In the genomic region with DNA sequence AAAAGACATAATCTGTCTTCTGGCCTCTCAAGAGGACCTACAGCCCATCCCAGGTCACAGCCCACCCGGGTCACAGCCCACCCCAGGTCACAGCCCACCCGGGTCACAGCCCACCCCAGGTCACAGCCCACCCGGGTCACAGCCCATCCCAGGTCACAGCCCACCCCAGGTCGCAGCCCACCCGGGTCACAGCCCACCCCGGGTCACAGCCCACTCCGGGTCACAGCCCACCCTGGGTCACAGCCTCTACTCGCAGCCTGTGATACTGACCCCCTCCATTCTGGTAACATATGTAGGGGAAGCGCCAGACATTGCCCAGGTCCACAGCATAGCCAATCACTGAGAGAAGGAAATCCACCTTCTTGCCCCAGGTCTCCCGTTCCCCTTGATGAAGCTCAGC, we compare ENCODE assay signal across 35 cellular contexts. TPM values are rescaled to one million over a fixed set of nuclear protein-coding genes. Genes with fewer than 3 reads are reported as not detected.
"Had no signal": no experiment of that assay in that cellular context is flagged by ENCODE, and none has a peak within 500 bp of the region (broad histone marks: within the 10 kb centered on the region; RNA-seq: fewer than 3 reads in every experiment).

No MANE protein-coding gene starts in this region.

- H3K4me3 Mint-ChIP-seq: activated B cell treated with CpG ODN at 0.5 μM for 24 hours; activated CD4-positive, alpha-beta memory T cell treated with anti-CD3 and anti-CD28 coated beads for 36 hours; activated CD4-positive, alpha-beta T cell treated with anti-CD3 and anti-CD28 coated beads, Interleukin-2, amount 10 ng/mL, durations not matched to agents 24 days and 14 days; activated CD8-positive, alpha-beta T cell treated with anti-CD3 and anti-CD28 coated beads for 36 hours; activated naive CD4-positive, alpha-beta T cell treated with anti-CD3 and anti-CD28 coated beads for 36 hours; activated naive CD8-positive, alpha-beta T cell treated with anti-CD3 and anti-CD28 coated beads for 36 hours; activated T-cell treated with anti-CD3 and anti-CD28 coated beads, Interleukin-2, amount 50 U/mL, for 4 hours; activated T-cell treated with anti-CD3 and anti-CD28 coated beads, Interleukin-2, amount 50 U/mL, for 72 hours; activated T-helper 1 cell treated with anti-CD3 and anti-CD28 coated beads, Interleukin-12 subunit alpha, Interleukin-12 subunit beta, Interleukin-2, Interleukin-4 antibody, amounts not matched to agents 30 ng/mL and 10 ng/mL and 1 ng/mL, durations not matched to agents 14 hours and 24 hours and 36 hours; activated T-helper 17 cell treated with anti-CD3 and anti-CD28 coated beads, Interleukin-2, amount 50 U/mL, for 72 hours; T-helper 1 cell treated with Interleukin-12 subunit alpha and Interleukin-12 subunit beta and Interleukin-4 antibody, amounts not matched to agents 30 μg/mL and 1 μg/mL, for 36 hours; T-helper 2 cell treated with Interferon-gamma antibody and Interleukin-4, amounts not matched to agents 5 μg/mL and 100 μg/mL, for 36 hours had no signal

- H3K9me3 Mint-ChIP-seq: activated B cell treated with CpG ODN at 0.5 μM for 24 hours; activated CD4-positive, alpha-beta memory T cell treated with anti-CD3 and anti-CD28 coated beads for 36 hours; activated CD4-positive, alpha-beta T cell treated with anti-CD3 and anti-CD28 coated beads, Interleukin-2, amount 10 ng/mL, durations not matched to agents 24 days and 14 days; activated CD8-positive, alpha-beta T cell treated with anti-CD3 and anti-CD28 coated beads for 36 hours; activated naive CD4-positive, alpha-beta T cell treated with anti-CD3 and anti-CD28 coated beads for 36 hours; activated naive CD4-positive, alpha-beta T cell treated with anti-CD3 and anti-CD28 coated beads, Interleukin-2, amount 50 U/mL, for 72 hours; activated naive CD8-positive, alpha-beta T cell treated with anti-CD3 and anti-CD28 coated beads for 36 hours; activated T-cell treated with anti-CD3 and anti-CD28 coated beads, Interleukin-2, amount 50 U/mL, for 4 hours; activated T-cell treated with anti-CD3 and anti-CD28 coated beads, Interleukin-2, amount 50 U/mL, for 72 hours; activated T-helper 1 cell treated with anti-CD3 and anti-CD28 coated beads, Interleukin-12 subunit alpha, Interleukin-12 subunit beta, Interleukin-2, Interleukin-4 antibody, amounts not matched to agents 30 ng/mL and 10 ng/mL and 1 ng/mL, durations not matched to agents 14 hours and 24 hours and 36 hours; activated T-helper 17 cell treated with anti-CD3 and anti-CD28 coated beads, Interleukin-2, amount 50 U/mL, for 72 hours; T-helper 1 cell treated with Interleukin-12 subunit alpha and Interleukin-12 subunit beta and Interleukin-4 antibody, amounts not matched to agents 30 μg/mL and 1 μg/mL, for 36 hours; T-helper 2 cell treated with Interferon-gamma antibody and Interleukin-4, amounts not matched to agents 5 μg/mL and 100 μg/mL, for 36 hours had no signal

- DNase-seq: activated B cell treated with CpG ODN at 0.5 μM for 24 hours; activated CD4-positive, alpha-beta memory T cell treated with anti-CD3 and anti-CD28 coated beads for 36 hours; activated CD4-positive, alpha-beta T cell treated with anti-CD3 and anti-CD28 coated beads for 4 hours; activated CD4-positive, alpha-beta T cell treated with anti-CD3 and anti-CD28 coated beads, Interleukin-2, amount 10 ng/mL, durations not matched to agents 24 days and 14 days; activated CD4-positive, alpha-beta T cell treated with anti-CD3 and anti-CD28 coated beads, Interleukin-2, amount 50 U/mL, for 1 hour; activated CD4-positive, alpha-beta T cell treated with anti-CD3 and anti-CD28 coated beads, Interleukin-2, amount 50 U/mL, for 4 hours; activated CD4-positive, CD25-positive, alpha-beta regulatory T cell treated with anti-CD3 and anti-CD28 coated beads, Interleukin-2, amount 50 U/mL, for 72 hours; activated CD8-positive, alpha-beta memory T cell treated with anti-CD3 and anti-CD28 coated beads, Interleukin-2, amount 50 U/mL, for 4 hours; activated CD8-positive, alpha-beta T cell treated with anti-CD3 and anti-CD28 coated beads for 36 hours; activated gamma-delta T cell treated with Interleukin-2 at 50 U/mL for 16 hours; activated naive CD4-positive, alpha-beta T cell; activated naive CD4-positive, alpha-beta T cell treated with anti-CD3 and anti-CD28 coated beads for 36 hours; activated naive CD4-positive, alpha-beta T cell treated with anti-CD3 and anti-CD28 coated beads, Interleukin-2, amount 50 U/mL, for 16 hours; activated naive CD8-positive, alpha-beta T cell treated with anti-CD3 and anti-CD28 coated beads for 36 hours; activated T-cell treated with anti-CD3 and anti-CD28 coated beads for 4 hours; activated T-cell treated with anti-CD3 and anti-CD28 coated beads, Interleukin-2, amount 50 U/mL, for 1 hour; activated T-cell treated with anti-CD3 and anti-CD28 coated beads, Interleukin-2, amount 50 U/mL, for 4 hours; activated T-cell treated with anti-CD3 and anti-CD28 coated beads, Interleukin-2, amount 50 U/mL, for 72 hours; adrenal gland; amniotic stem cell; body of pancreas; brain microvascular endothelial cell; central memory CD4-positive, alpha-beta T cell; T-helper 1 cell; T-helper 2 cell; T-helper 9 cell had no signal

- H3K27ac ChIP-seq: adrenal gland, body of pancreas, brain microvascular endothelial cell, breast epithelium, VCaP had no signal

- H3K27me3 Mint-ChIP-seq: activated B cell treated with CpG ODN at 0.5 μM for 24 hours; activated CD4-positive, alpha-beta memory T cell treated with anti-CD3 and anti-CD28 coated beads for 36 hours; activated CD8-positive, alpha-beta T cell treated with anti-CD3 and anti-CD28 coated beads for 36 hours; activated naive CD8-positive, alpha-beta T cell treated with anti-CD3 and anti-CD28 coated beads for 36 hours had no signal

- H3K36me3 ChIP-seq: adrenal gland, brain microvascular endothelial cell, breast epithelium had no signal

- H3K4me3 ChIP-seq: adrenal gland, body of pancreas, breast epithelium had no signal

- FAIRE-seq: astrocyte, TTC549 had no signal

- ATAC-seq: activated CD8-positive, alpha-beta T cell treated with anti-CD3 and anti-CD28 coated beads for 36 hours; activated naive CD4-positive, alpha-beta T cell treated with anti-CD3 and anti-CD28 coated beads, Interleukin-2, amount 50 U/mL, for 72 hours; activated T-cell treated with anti-CD3 and anti-CD28 coated beads, Interleukin-2, amount 50 U/mL, for 4 hours; activated T-cell treated with anti-CD3 and anti-CD28 coated beads, Interleukin-2, amount 50 U/mL, for 72 hours; activated T-helper 17 cell treated with anti-CD3 and anti-CD28 coated beads, Interleukin-2, amount 50 U/mL, for 72 hours; body of pancreas had no signal

- H3K4me1 Mint-ChIP-seq: activated B cell treated with CpG ODN at 0.5 μM for 24 hours; activated CD4-positive, alpha-beta T cell treated with anti-CD3 and anti-CD28 coated beads, Interleukin-2, amount 10 ng/mL, durations not matched to agents 24 days and 14 days; activated naive CD8-positive, alpha-beta T cell treated with anti-CD3 and anti-CD28 coated beads for 36 hours; activated T-helper 17 cell treated with anti-CD3 and anti-CD28 coated beads, Interleukin-2, amount 50 U/mL, for 72 hours had no signal

- H3K27me3 ChIP-seq: adrenal gland, breast epithelium had no signal

- H3K4me1 ChIP-seq: adrenal gland, body of pancreas, breast epithelium had no signal

- H3K36me3 Mint-ChIP-seq: activated CD4-positive, alpha-beta memory T cell treated with anti-CD3 and anti-CD28 coated beads for 36 hours; activated naive CD4-positive, alpha-beta T cell treated with anti-CD3 and anti-CD28 coated beads, Interleukin-2, amount 50 U/mL, for 72 hours; activated naive CD8-positive, alpha-beta T cell treated with anti-CD3 and anti-CD28 coated beads for 36 hours had no signal

- H3K9me3 ChIP-seq: adrenal gland, body of pancreas, breast epithelium had no signal

- H3K27ac Mint-ChIP-seq: activated B cell treated with CpG ODN at 0.5 μM for 24 hours; activated CD4-positive, alpha-beta memory T cell treated with anti-CD3 and anti-CD28 coated beads for 36 hours; activated CD4-positive, alpha-beta T cell treated with anti-CD3 and anti-CD28 coated beads, Interleukin-2, amount 10 ng/mL, durations not matched to agents 24 days and 14 days; activated CD8-positive, alpha-beta T cell treated with anti-CD3 and anti-CD28 coated beads for 36 hours; activated naive CD4-positive, alpha-beta T cell treated with anti-CD3 and anti-CD28 coated beads for 36 hours; activated naive CD4-positive, alpha-beta T cell treated with anti-CD3 and anti-CD28 coated beads, Interleukin-2, amount 50 U/mL, for 72 hours; activated naive CD8-positive, alpha-beta T cell treated with anti-CD3 and anti-CD28 coated beads for 36 hours; activated T-cell treated with anti-CD3 and anti-CD28 coated beads, Interleukin-2, amount 50 U/mL, for 72 hours; activated T-helper 1 cell treated with anti-CD3 and anti-CD28 coated beads, Interleukin-12 subunit alpha, Interleukin-12 subunit beta, Interleukin-2, Interleukin-4 antibody, amounts not matched to agents 30 ng/mL and 10 ng/mL and 1 ng/mL, durations not matched to agents 14 hours and 24 hours and 36 hours; activated T-helper 17 cell treated with anti-CD3 and anti-CD28 coated beads, Interleukin-2, amount 50 U/mL, for 72 hours; T-helper 1 cell treated with Interleukin-12 subunit alpha and Interleukin-12 subunit beta and Interleukin-4 antibody, amounts not matched to agents 30 μg/mL and 1 μg/mL, for 36 hours; T-helper 2 cell treated with Interferon-gamma antibody and Interleukin-4, amounts not matched to agents 5 μg/mL and 100 μg/mL, for 36 hours had no signal

RNA-seq across cellular contexts. Expression of gene SLC6A4, which starts 14.2 kb away (rescaled TPM):
- total RNA-seq: activated B cell treated with CpG ODN at 0.5 μM for 24 hours; activated CD4-positive, alpha-beta memory T cell treated with anti-CD3 and anti-CD28 coated beads for 36 hours; activated CD4-positive, alpha-beta T cell treated with anti-CD3 and anti-CD28 coated beads, Interleukin-2, amount 10 ng/mL, durations not matched to agents 24 days and 14 days; activated CD8-positive, alpha-beta T cell treated with anti-CD3 and anti-CD28 coated beads for 36 hours; activated naive CD4-positive, alpha-beta T cell treated with anti-CD3 and anti-CD28 coated beads for 36 hours; activated naive CD4-positive, alpha-beta T cell treated with anti-CD3 and anti-CD28 coated beads, Interleukin-2, amount 50 U/mL, for 72 hours; activated naive CD8-positive, alpha-beta T cell treated with anti-CD3 and anti-CD28 coated beads for 36 hours; activated T-cell treated with anti-CD3 and anti-CD28 coated beads, Interleukin-2, amount 50 U/mL, for 4 hours; activated T-helper 1 cell treated with anti-CD3 and anti-CD28 coated beads, Interleukin-12 subunit alpha, Interleukin-12 subunit beta, Interleukin-2, Interleukin-4 antibody, amounts not matched to agents 30 ng/mL and 10 ng/mL and 1 ng/mL, durations not matched to agents 14 hours and 24 hours and 36 hours; activated T-helper 17 cell treated with anti-CD3 and anti-CD28 coated beads, Interleukin-2, amount 50 U/mL, for 72 hours; astrocyte had no signal
